In genomic region chr7:123557631-123558505, GRCh38 we compare ENCODE assay signal across 1 cellular context.
A peak's percentile ranks its signal among the peaks of the same experiment; 100 is the strongest.
TF ChIP-seq lines count a peak whose summit lies in the region.

NDUFA5 (minus strand) TSS chr7:123557818; CDS start chr7:123557795, 23 bp downstream.

TF ChIP-seq in K562, 482 proteins besides CTCF, POLR2A, EP300 and RAD21 (continued from another document and continues in another):
- TF ChIP-seq, protein P1, sequence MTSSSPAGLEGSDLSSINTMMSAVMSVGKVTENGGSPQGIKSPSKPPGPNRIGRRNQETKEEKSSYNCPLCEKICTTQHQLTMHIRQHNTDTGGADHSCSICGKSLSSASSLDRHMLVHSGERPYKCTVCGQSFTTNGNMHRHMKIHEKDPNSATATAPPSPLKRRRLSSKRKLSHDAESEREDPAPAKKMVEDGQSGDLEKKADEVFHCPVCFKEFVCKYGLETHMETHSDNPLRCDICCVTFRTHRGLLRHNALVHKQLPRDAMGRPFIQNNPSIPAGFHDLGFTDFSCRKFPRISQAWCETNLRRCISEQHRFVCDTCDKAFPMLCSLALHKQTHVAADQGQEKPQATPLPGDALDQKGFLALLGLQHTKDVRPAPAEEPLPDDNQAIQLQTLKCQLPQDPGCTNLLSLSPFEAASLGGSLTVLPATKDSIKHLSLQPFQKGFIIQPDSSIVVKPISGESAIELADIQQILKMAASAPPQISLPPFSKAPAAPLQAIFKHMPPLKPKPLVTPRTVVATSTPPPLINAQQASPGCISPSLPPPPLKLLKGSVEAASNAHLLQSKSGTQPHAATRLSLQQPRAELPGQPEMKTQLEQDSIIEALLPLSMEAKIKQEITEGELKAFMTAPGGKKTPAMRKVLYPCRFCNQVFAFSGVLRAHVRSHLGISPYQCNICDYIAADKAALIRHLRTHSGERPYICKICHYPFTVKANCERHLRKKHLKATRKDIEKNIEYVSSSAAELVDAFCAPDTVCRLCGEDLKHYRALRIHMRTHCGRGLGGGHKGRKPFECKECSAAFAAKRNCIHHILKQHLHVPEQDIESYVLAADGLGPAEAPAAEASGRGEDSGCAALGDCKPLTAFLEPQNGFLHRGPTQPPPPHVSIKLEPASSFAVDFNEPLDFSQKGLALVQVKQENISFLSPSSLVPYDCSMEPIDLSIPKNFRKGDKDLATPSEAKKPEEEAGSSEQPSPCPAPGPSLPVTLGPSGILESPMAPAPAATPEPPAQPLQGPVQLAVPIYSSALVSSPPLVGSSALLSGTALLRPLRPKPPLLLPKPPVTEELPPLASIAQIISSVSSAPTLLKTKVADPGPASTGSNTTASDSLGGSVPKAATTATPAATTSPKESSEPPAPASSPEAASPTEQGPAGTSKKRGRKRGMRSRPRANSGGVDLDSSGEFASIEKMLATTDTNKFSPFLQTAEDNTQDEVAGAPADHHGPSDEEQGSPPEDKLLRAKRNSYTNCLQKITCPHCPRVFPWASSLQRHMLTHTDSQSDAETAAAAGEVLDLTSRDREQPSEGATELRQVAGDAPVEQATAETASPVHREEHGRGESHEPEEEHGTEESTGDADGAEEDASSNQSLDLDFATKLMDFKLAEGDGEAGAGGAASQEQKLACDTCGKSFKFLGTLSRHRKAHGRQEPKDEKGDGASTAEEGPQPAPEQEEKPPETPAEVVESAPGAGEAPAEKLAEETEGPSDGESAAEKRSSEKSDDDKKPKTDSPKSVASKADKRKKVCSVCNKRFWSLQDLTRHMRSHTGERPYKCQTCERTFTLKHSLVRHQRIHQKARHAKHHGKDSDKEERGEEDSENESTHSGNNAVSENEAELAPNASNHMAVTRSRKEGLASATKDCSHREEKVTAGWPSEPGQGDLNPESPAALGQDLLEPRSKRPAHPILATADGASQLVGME (CRISPR knock-in tag; IDR thresholded peaks at IDR 0.05) = no peak
- peak; percentile 93 for TF ChIP-seq TBP (optimal IDR thresholded peaks at IDR 0.05; ENCODE audit: low read depth, low read length)
- no peak for TF ChIP-seq SRSF9 (IDR thresholded peaks at IDR 0.05; ENCODE audit: borderline replicate concordance, low read depth, low read length)
- TF ChIP-seq, protein P2, sequence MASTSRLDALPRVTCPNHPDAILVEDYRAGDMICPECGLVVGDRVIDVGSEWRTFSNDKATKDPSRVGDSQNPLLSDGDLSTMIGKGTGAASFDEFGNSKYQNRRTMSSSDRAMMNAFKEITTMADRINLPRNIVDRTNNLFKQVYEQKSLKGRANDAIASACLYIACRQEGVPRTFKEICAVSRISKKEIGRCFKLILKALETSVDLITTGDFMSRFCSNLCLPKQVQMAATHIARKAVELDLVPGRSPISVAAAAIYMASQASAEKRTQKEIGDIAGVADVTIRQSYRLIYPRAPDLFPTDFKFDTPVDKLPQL (IDR thresholded peaks at IDR 0.05; ENCODE audit: extremely low read depth, insufficient read length) = no peak
- no peak; the same call in 1 of the 2 replicates for TF ChIP-seq ARID1B (IDR thresholded peaks at IDR 0.05)
- TF ChIP-seq FOS (IDR thresholded peaks at IDR 0.05; ENCODE audit: extremely low read depth, insufficient read length) = no peak
- TF ChIP-seq ZNF511 (CRISPR knock-in tag; IDR thresholded peaks at IDR 0.05) = peak; percentile 93; the same call in 1 of the 2 replicates
- TF ChIP-seq HOXB6 (CRISPR knock-in tag; IDR thresholded peaks at IDR 0.05; ENCODE audit: borderline replicate concordance) = no peak
- TF ChIP-seq, protein P3, sequence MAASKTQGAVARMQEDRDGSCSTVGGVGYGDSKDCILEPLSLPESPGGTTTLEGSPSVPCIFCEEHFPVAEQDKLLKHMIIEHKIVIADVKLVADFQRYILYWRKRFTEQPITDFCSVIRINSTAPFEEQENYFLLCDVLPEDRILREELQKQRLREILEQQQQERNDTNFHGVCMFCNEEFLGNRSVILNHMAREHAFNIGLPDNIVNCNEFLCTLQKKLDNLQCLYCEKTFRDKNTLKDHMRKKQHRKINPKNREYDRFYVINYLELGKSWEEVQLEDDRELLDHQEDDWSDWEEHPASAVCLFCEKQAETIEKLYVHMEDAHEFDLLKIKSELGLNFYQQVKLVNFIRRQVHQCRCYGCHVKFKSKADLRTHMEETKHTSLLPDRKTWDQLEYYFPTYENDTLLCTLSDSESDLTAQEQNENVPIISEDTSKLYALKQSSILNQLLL (CRISPR knock-in tag; IDR thresholded peaks at IDR 0.05; ENCODE audit: borderline replicate concordance) = no peak
- no peak for TF ChIP-seq PRPF4 (IDR thresholded peaks at IDR 0.05; ENCODE audit: insufficient read depth, low read depth, low read length, poor library complexity, severe bottlenecking)
- peak; percentile 96 for TF ChIP-seq SIN3A (IDR thresholded peaks at IDR 0.05; ENCODE audit: borderline replicate concordance in 2 of 2, control insufficient read depth in 1 of 2, low read depth in 2 of 2, low read length in 2 of 2)
- TF ChIP-seq TSC22D4 (tag; IDR thresholded peaks at IDR 0.05) = no peak
- 0 out of 2 replicates have a peak, but pooled peaks have one; percentile 38 for TF ChIP-seq PYGO2 (tag; IDR thresholded peaks at IDR 0.05)
- TF ChIP-seq ESRRB (CRISPR knock-in tag; IDR thresholded peaks at IDR 0.05; ENCODE audit: borderline replicate concordance) = no peak
- no peak for TF ChIP-seq GABPB2 (CRISPR knock-in tag; conservative IDR thresholded peaks at IDR 0.05)
- peak; percentile 71; the same call in 1 of the 2 replicates for TF ChIP-seq ZNF12 (CRISPR knock-in tag; IDR thresholded peaks at IDR 0.05)
- no peak for TF ChIP-seq SREBF1 (IDR thresholded peaks at IDR 0.05; ENCODE audit: borderline replicate concordance, low read depth, low read length)
- no peak for TF ChIP-seq COPS2 (conservative IDR thresholded peaks at IDR 0.05)
- TF ChIP-seq ZNF384 (IDR thresholded peaks at IDR 0.05; ENCODE audit: low read depth, low read length) = peak; percentile 62; the same call in 1 of the 2 replicates
- TF ChIP-seq BMI1 (IDR thresholded peaks at IDR 0.05; ENCODE audit: low read length) = peak; percentile 88
- peak in 1 of 2 experiments; percentile 100; a peak in 2 of 4 replicates for TF ChIP-seq MLLT1 (IDR thresholded peaks at IDR 0.05)
- TF ChIP-seq ILF3 (IDR thresholded peaks at IDR 0.05; ENCODE audit: borderline replicate concordance) = no peak; the same call in 1 of the 2 replicates
- no peak for TF ChIP-seq U2AF2 (optimal IDR thresholded peaks at IDR 0.05; ENCODE audit: low read depth, low read length)
- TF ChIP-seq, protein P4, sequence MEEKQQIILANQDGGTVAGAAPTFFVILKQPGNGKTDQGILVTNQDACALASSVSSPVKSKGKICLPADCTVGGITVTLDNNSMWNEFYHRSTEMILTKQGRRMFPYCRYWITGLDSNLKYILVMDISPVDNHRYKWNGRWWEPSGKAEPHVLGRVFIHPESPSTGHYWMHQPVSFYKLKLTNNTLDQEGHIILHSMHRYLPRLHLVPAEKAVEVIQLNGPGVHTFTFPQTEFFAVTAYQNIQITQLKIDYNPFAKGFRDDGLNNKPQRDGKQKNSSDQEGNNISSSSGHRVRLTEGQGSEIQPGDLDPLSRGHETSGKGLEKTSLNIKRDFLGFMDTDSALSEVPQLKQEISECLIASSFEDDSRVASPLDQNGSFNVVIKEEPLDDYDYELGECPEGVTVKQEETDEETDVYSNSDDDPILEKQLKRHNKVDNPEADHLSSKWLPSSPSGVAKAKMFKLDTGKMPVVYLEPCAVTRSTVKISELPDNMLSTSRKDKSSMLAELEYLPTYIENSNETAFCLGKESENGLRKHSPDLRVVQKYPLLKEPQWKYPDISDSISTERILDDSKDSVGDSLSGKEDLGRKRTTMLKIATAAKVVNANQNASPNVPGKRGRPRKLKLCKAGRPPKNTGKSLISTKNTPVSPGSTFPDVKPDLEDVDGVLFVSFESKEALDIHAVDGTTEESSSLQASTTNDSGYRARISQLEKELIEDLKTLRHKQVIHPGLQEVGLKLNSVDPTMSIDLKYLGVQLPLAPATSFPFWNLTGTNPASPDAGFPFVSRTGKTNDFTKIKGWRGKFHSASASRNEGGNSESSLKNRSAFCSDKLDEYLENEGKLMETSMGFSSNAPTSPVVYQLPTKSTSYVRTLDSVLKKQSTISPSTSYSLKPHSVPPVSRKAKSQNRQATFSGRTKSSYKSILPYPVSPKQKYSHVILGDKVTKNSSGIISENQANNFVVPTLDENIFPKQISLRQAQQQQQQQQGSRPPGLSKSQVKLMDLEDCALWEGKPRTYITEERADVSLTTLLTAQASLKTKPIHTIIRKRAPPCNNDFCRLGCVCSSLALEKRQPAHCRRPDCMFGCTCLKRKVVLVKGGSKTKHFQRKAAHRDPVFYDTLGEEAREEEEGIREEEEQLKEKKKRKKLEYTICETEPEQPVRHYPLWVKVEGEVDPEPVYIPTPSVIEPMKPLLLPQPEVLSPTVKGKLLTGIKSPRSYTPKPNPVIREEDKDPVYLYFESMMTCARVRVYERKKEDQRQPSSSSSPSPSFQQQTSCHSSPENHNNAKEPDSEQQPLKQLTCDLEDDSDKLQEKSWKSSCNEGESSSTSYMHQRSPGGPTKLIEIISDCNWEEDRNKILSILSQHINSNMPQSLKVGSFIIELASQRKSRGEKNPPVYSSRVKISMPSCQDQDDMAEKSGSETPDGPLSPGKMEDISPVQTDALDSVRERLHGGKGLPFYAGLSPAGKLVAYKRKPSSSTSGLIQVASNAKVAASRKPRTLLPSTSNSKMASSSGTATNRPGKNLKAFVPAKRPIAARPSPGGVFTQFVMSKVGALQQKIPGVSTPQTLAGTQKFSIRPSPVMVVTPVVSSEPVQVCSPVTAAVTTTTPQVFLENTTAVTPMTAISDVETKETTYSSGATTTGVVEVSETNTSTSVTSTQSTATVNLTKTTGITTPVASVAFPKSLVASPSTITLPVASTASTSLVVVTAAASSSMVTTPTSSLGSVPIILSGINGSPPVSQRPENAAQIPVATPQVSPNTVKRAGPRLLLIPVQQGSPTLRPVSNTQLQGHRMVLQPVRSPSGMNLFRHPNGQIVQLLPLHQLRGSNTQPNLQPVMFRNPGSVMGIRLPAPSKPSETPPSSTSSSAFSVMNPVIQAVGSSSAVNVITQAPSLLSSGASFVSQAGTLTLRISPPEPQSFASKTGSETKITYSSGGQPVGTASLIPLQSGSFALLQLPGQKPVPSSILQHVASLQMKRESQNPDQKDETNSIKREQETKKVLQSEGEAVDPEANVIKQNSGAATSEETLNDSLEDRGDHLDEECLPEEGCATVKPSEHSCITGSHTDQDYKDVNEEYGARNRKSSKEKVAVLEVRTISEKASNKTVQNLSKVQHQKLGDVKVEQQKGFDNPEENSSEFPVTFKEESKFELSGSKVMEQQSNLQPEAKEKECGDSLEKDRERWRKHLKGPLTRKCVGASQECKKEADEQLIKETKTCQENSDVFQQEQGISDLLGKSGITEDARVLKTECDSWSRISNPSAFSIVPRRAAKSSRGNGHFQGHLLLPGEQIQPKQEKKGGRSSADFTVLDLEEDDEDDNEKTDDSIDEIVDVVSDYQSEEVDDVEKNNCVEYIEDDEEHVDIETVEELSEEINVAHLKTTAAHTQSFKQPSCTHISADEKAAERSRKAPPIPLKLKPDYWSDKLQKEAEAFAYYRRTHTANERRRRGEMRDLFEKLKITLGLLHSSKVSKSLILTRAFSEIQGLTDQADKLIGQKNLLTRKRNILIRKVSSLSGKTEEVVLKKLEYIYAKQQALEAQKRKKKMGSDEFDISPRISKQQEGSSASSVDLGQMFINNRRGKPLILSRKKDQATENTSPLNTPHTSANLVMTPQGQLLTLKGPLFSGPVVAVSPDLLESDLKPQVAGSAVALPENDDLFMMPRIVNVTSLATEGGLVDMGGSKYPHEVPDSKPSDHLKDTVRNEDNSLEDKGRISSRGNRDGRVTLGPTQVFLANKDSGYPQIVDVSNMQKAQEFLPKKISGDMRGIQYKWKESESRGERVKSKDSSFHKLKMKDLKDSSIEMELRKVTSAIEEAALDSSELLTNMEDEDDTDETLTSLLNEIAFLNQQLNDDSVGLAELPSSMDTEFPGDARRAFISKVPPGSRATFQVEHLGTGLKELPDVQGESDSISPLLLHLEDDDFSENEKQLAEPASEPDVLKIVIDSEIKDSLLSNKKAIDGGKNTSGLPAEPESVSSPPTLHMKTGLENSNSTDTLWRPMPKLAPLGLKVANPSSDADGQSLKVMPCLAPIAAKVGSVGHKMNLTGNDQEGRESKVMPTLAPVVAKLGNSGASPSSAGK (IDR thresholded peaks at IDR 0.05) = no peak
- TF ChIP-seq ZNF121 (CRISPR knock-in tag; conservative IDR thresholded peaks at IDR 0.05) = no peak
- no peak for TF ChIP-seq HDAC6 (IDR thresholded peaks at IDR 0.05; ENCODE audit: low read depth, low read length)
- no peak for TF ChIP-seq EZH2 (IDR thresholded peaks at IDR 0.05; ENCODE audit: borderline replicate concordance, low read depth, low read length)
- no peak for TF ChIP-seq ZNF217 (CRISPR knock-in tag; IDR thresholded peaks at IDR 0.05)
- TF ChIP-seq ZNF668 (CRISPR knock-in tag; IDR thresholded peaks at IDR 0.05) = no peak
- no peak; the same call in 1 of the 2 replicates for TF ChIP-seq ETV1 (tag; conservative IDR thresholded peaks at IDR 0.05; ENCODE audit: low read depth)
- TF ChIP-seq ZNF311 (CRISPR knock-in tag; IDR thresholded peaks at IDR 0.05) = no peak
- TF ChIP-seq BCOR (IDR thresholded peaks at IDR 0.05) = 0 out of 2 replicates have a peak, but pooled peaks have one; percentile 9
- peak; percentile 97 to 98 for TF ChIP-seq NRF1 (conservative IDR thresholded peaks at IDR 0.05 in 1 of 2, IDR thresholded peaks at IDR 0.05 in 1 of 2)
- 0 out of 2 replicates have a peak, but pooled peaks have one; percentile 13 for TF ChIP-seq CHCHD3 (CRISPR knock-in tag; IDR thresholded peaks at IDR 0.05)
- TF ChIP-seq CBX5 (IDR thresholded peaks at IDR 0.05; ENCODE audit: borderline replicate concordance, low read depth) = no peak
- no peak for TF ChIP-seq ZFP1 (CRISPR knock-in tag; IDR thresholded peaks at IDR 0.05)
- peak in 1 of 2 experiments; percentile 45; a peak in 1 of 4 replicates for TF ChIP-seq KDM4B (IDR thresholded peaks at IDR 0.05; ENCODE audit: borderline replicate concordance in 2 of 2, low read depth in 1 of 2)
- TF ChIP-seq ZNF444 (CRISPR knock-in tag; IDR thresholded peaks at IDR 0.05) = no peak
- 0 out of 2 replicates have a peak, but pooled peaks have one; percentile 16 for TF ChIP-seq CC2D1A (IDR thresholded peaks at IDR 0.05)
- peak; percentile 71 for TF ChIP-seq SMAD1 (IDR thresholded peaks at IDR 0.05; ENCODE audit: low read depth, low read length, partially characterized antibody)
- 0 out of 2 replicates have a peak, but pooled peaks have one; percentile 6 for TF ChIP-seq NCOA1 (IDR thresholded peaks at IDR 0.05; ENCODE audit: low read depth)
- peak; percentile 96 for TF ChIP-seq SUPT5H (IDR thresholded peaks at IDR 0.05)
- no peak; the same call in 1 of the 2 replicates for TF ChIP-seq HDAC2 (IDR thresholded peaks at IDR 0.05)
- TF ChIP-seq SP2 (IDR thresholded peaks at IDR 0.05; ENCODE audit: extremely low read depth, low read depth, low read length, poor library complexity, severe bottlenecking) = no peak
